In the genomic region with DNA sequence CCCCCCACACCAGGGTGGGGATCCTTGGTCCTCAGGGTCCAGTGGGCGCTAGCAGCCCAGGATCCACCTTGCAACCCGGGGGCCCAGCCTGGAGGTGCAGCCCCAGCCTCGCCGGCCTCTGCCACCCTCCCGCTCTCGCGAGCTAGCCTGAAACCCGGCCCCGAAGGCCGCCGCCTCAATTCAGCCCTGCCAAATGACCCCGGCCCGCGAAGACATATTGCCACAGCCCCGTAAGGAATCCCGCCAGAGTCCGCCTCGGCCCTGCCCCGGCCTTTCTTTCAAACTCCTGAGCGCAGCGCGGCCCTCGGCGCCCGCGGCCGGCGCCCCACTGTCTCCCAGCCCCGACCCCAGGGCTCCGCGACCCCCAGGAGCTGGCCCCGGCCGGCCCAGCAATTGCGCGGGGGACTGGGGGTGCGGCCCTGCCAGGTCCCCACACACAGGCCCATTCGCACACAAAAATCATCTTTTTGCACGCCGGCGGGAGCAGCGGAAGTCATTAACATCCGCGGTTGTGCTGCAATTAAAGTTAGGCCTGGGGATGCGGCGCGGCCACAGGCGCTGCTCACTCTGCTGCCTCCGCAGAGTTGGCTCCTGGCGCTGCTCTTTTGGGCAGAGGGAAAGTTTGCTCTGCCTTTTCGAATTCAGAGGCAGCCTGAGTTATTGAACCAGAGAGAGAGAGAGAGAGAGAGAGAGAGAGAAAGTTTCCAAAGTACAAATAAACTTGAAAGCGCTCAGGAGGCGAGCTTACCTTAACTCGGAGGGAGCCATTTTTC, we compare ENCODE assay signal across 14 cellular contexts. TPM values are rescaled to one million over a fixed set of nuclear protein-coding genes. Genes with fewer than 3 reads are reported as not detected.
A peak's percentile ranks its signal among the peaks of the same experiment; 100 is the strongest.
DNase-seq lines count a peak whose midpoint lies in the region; ATAC-seq, FAIRE-seq and TF ChIP-seq lines count a peak whose summit lies in the region.
"Had no signal": no experiment of that assay in that cellular context is flagged by ENCODE, and none has a peak within 500 bp of the region (broad histone marks: within the 10 kb centered on the region; RNA-seq: fewer than 3 reads in every experiment).

No MANE protein-coding gene starts in this region.

- POLR2A ChIA-PET in Caco-2 (lab: Charles Lee) = interaction anchor here (0.6 kb wide), 1 partner anchor 45 kb away, joined by 3 read pairs; no protein-coding TSS in a partner anchor
- POLR2A ChIA-PET in T-cell (lab: Charles Lee) = no interaction called here

- TF ChIP-seq CTCF in Caco-2 (IDR thresholded peaks at IDR 0.05; ENCODE audit: insufficient read depth in 1 of 2, low read depth in 1 of 2, low read length in 1 of 2, severe bottlenecking in 1 of 2, unreplicated experiment in 1 of 2) (no peak), ascending aorta (IDR thresholded peaks at IDR 0.05) (no peak), keratinocyte (optimal IDR thresholded peaks at IDR 0.05 in 1 of 3, IDR thresholded peaks at IDR 0.05 in 1 of 3, conservative IDR thresholded peaks at IDR 0.05 in 1 of 3; ENCODE audit: extremely low read depth in 1 of 3, insufficient read depth in 2 of 3, low read length in 3 of 3) (no peak), psoas muscle (IDR thresholded peaks at IDR 0.05) (no peak)

- peaks cover 45% of the 10 kb centered on the region for H3K79me2 ChIP-seq in keratinocyte (ENCODE audit: control insufficient read depth, insufficient read depth, low read length)

- H3K4me2 ChIP-seq in keratinocyte (ENCODE audit: control insufficient read depth, extremely low read depth, insufficient read depth, low read depth, low read length) = peak overlapping the region; percentile 92

- H3K36me3 Mint-ChIP-seq in Caco-2 (ENCODE audit: insufficient read depth, unreplicated experiment) (peaks cover 5% of the 10 kb centered on the region), T-cell (no peaks in the 10 kb centered on the region)

- H3K27ac ChIP-seq in ascending aorta = peak overlapping the region; percentile 44 to 74
- peak overlapping the region; percentile 92 for H3K27ac ChIP-seq in keratinocyte (ENCODE audit: control insufficient read depth, insufficient read depth, low read length)
- H3K27ac ChIP-seq in psoas muscle = peak overlapping the region; percentile 64
- H3K27ac ChIP-seq: foreskin keratinocyte had no signal

- peaks cover 10% of the 10 kb centered on the region for H3K4me1 ChIP-seq in Caco-2
- peaks cover 0 to 8% of the 10 kb centered on the region in 2 donors for H3K4me1 ChIP-seq in ascending aorta
- peaks cover 43% of the 10 kb centered on the region for H3K4me1 ChIP-seq in keratinocyte (ENCODE audit: control insufficient read depth, extremely low read depth, insufficient read depth, low read length)
- peaks cover 24% of the 10 kb centered on the region for H3K4me1 ChIP-seq in psoas muscle

- no peaks in the 10 kb centered on the region for H3K27me3 Mint-ChIP-seq in Caco-2 (ENCODE audit: insufficient read depth, unreplicated experiment)
- H3K27me3 Mint-ChIP-seq in T-cell = peaks cover 41 to 66% of the 10 kb centered on the region in 2 donors

- CTCF ChIA-PET in Caco-2 (lab: Charles Lee) (no interaction called here), T-cell (lab: Charles Lee) (no interaction called here)

- peak overlapping the region; percentile 49 for H2AFZ ChIP-seq in keratinocyte (ENCODE audit: control insufficient read depth, low read length)

- ATAC-seq in psoas muscle (no peak), T-cell (replicated peaks in 1 of 4) (no peak), GM18498 (IDR thresholded peaks at IDR 0.05; ENCODE audit: unreplicated experiment) (no peak)
- ATAC-seq: foreskin keratinocyte had no signal

- H3K36me3 ChIP-seq in Caco-2 (ENCODE audit: control insufficient read depth, insufficient read depth, low read length) (no peaks in the 10 kb centered on the region), ascending aorta (peaks cover 0 to 7% of the 10 kb centered on the region in 2 donors), keratinocyte (ENCODE audit: control insufficient read depth in 2 of 2, extremely low read depth in 1 of 2, insufficient read depth in 2 of 2, low read length in 2 of 2) (peaks cover 2 to 4% of the 10 kb centered on the region in 2 experiments), psoas muscle (ENCODE audit: insufficient read depth in 1 of 2, low read depth in 1 of 2) (peaks cover 0 to 23% of the 10 kb centered on the region in 2 donors)

- intact Hi-C loops in Caco-2 (cut with micrococcal nuclease; ENCODE audit: unreplicated experiment) (no loop called here), ascending aorta (cut with DNase I) (loop anchor here (5.0 kb wide), 1 partner anchor 1282 kb away; no protein-coding TSS in a partner anchor), psoas muscle (cut with DNase I) (loop anchor here in 1 of 2 donors (5.0 to 10.0 kb wide), 2 partner anchors 282 to 745 kb away; no protein-coding TSS in a partner anchor)

- no peak overlapping the region for H3K27ac Mint-ChIP-seq in Caco-2 (ENCODE audit: unreplicated experiment)
- no peak overlapping the region for H3K27ac Mint-ChIP-seq in T-cell
- H3K27ac Mint-ChIP-seq: activated CD4-positive, alpha-beta T cell treated with anti-CD3 and anti-CD28 coated beads, Interleukin-2, amount 10 ng/mL, durations not matched to agents 7 days and 5 days had no signal

- no TSS peak for BruUV-seq in Caco-2 (replicated peaks; lab: Mats Ljungman, UMichigan)

- H3K9me1 ChIP-seq in keratinocyte (ENCODE audit: control insufficient read depth, extremely low read depth, insufficient read depth, low read length) = no peaks in the 10 kb centered on the region

- peak overlapping the region; percentile 93 for H3K9ac ChIP-seq in keratinocyte (ENCODE audit: control insufficient read depth, extremely low read depth, insufficient read depth, low read length)

- H3K4me1 Mint-ChIP-seq in Caco-2 (ENCODE audit: low read depth, unreplicated experiment) (peaks cover 3% of the 10 kb centered on the region), T-cell (peaks cover 0 to 15% (median 3%) of the 10 kb centered on the region in 3 donors)

- no peaks in the 10 kb centered on the region for H3K27me3 ChIP-seq in Caco-2 (replicated peaks; ENCODE audit: control insufficient read depth, insufficient read depth, low read length)
- no peaks in the 10 kb centered on the region for H3K27me3 ChIP-seq in ascending aorta
- H3K27me3 ChIP-seq in keratinocyte (ENCODE audit: control insufficient read depth, extremely low read depth, insufficient read depth, low read length) = no peaks in the 10 kb centered on the region
- no peaks in the 10 kb centered on the region for H3K27me3 ChIP-seq in psoas muscle (ENCODE audit: insufficient read depth in 3 of 3, low read length in 2 of 3)
- H3K27me3 ChIP-seq: foreskin keratinocyte had no signal

- FAIRE-seq in keratinocyte (lab: Jason Lieb, UNC) = no peak

- H3K9me3 Mint-ChIP-seq in Caco-2 (ENCODE audit: unreplicated experiment) (no peaks in the 10 kb centered on the region), T-cell (no peaks in the 10 kb centered on the region)
- H3K9me3 Mint-ChIP-seq: activated CD4-positive, alpha-beta T cell treated with anti-CD3 and anti-CD28 coated beads, Interleukin-2, amount 10 ng/mL, durations not matched to agents 7 days and 5 days had no signal

- WGBS in psoas muscle, 3 donors = 79 to 80% (median 80%) methylated on average over 45 to 53 of the region's 53 CpGs

- peak in 1 of 2 experiments; percentile 63 for DNase-seq in Caco-2
- no peak for DNase-seq in ascending aorta (ENCODE audit: low spot score in 2 of 2)
- DNase-seq in keratinocyte (ENCODE audit: low read depth, low spot score) = no peak
- DNase-seq in psoas muscle = peak in 1 of 2 donors; percentile 53
- DNase-seq in A172 (ENCODE audit: low spot score) = no peak
- DNase-seq in T-cell = no peak
- no peak for DNase-seq in dermis blood vessel endothelial cell
- DNase-seq: activated CD4-positive, alpha-beta T cell treated with anti-CD3 and anti-CD28 coated beads, Interleukin-2, amount 10 ng/mL, durations not matched to agents 7 days and 5 days; activated naive CD4-positive, alpha-beta T cell; DMS153; NCI-H69 had no signal

- H3K4me3 ChIP-seq in Caco-2 (ENCODE audit: low read depth, low read length) (peak overlapping the region; percentile 37), ascending aorta (peak overlapping the region; percentile 25 to 53), keratinocyte (ENCODE audit: control insufficient read depth in 2 of 3, extremely low read depth in 1 of 3, insufficient read depth in 2 of 3, low read depth in 1 of 3, low read length in 3 of 3) (peak overlapping the region in 2 of 3 experiments; percentile 57 to 93), psoas muscle (peak overlapping the region; percentile 13)

- H3K4me3 Mint-ChIP-seq in Caco-2 (ENCODE audit: unreplicated experiment) = peak overlapping the region; percentile 70
- no peak overlapping the region for H3K4me3 Mint-ChIP-seq in T-cell
- H3K4me3 Mint-ChIP-seq: activated CD4-positive, alpha-beta T cell treated with anti-CD3 and anti-CD28 coated beads, Interleukin-2, amount 10 ng/mL, durations not matched to agents 7 days and 5 days had no signal

- H3K9me3 ChIP-seq in Caco-2 (no peaks in the 10 kb centered on the region), ascending aorta (no peaks in the 10 kb centered on the region), keratinocyte (ENCODE audit: control insufficient read depth, low read depth, low read length) (no peaks in the 10 kb centered on the region), psoas muscle (no peaks in the 10 kb centered on the region)

- no peaks in the 10 kb centered on the region for H4K20me1 ChIP-seq in keratinocyte (ENCODE audit: control insufficient read depth, extremely low read depth, insufficient read depth, low read length)

- dilution Hi-C loops in keratinocyte (cut with MboI; ENCODE audit: extremely low pct_ligation_motif_present, low sequenced_read_pairs) = no loop called here

RNA-seq across cellular contexts. Expression of gene HOXA5, which starts 4.0 kb away (rescaled TPM):
- total RNA-seq in Caco-2 (2022) (4.3 and 4.9 TPM in 2 replicates), ascending aorta (22.0 TPM), psoas muscle (10 to 100 TPM in 1 of 4 donors, 1 to 10 TPM in 3; 4.7 to 18.8 (median 8.1) TPM), T-cell (under 1 TPM in 2 of 5 donors, not detected in 3; 0.18 to 0.32 TPM), dermis blood vessel endothelial cell (5.6 and 6.1 TPM in 2 replicates)
- polyA plus RNA-seq in keratinocyte (3.3 to 7.1 TPM (median 4.5 TPM) in 3 replicates), psoas muscle (1 to 10 TPM; 2.6 to 7.6 (median 4.6) TPM)
- polyA plus RNA-seq in keratinocyte (2011; ENCODE audit: low read depth) = 6.8 TPM
- polyA plus RNA-seq in keratinocyte (2011; cell fraction: cytosol; rRNA removed) = 3.1 and 4.3 TPM in 2 replicates
- 9.4 and 10.0 TPM in 2 replicates for polyA plus RNA-seq in keratinocyte (2011; cell fraction: nucleus; rRNA removed)
- polyA plus RNA-seq in keratinocyte (2012; ENCODE audit: low replicate concordance) = 3.2 and 5.0 TPM in 2 replicates
- 2.3 to 4.3 TPM (median 2.7 TPM) in 3 replicates for polyA minus RNA-seq in keratinocyte
- polyA minus RNA-seq in keratinocyte (2011; cell fraction: cytosol; rRNA and poly(A)+ RNA removed) = 4.4 TPM
- 5.0 and 5.5 TPM in 2 replicates for polyA minus RNA-seq in keratinocyte (2011; cell fraction: nucleus; rRNA and poly(A)+ RNA removed)
- total RNA-seq in A172 (2014; rRNA removed; shearing (Covaris generic)) = 0.98 and 1.9 TPM in 2 replicates
- total RNA-seq: activated CD4-positive, alpha-beta T cell treated with anti-CD3 and anti-CD28 coated beads, Interleukin-2, amount 10 ng/mL, durations not matched to agents 7 days and 5 days; cerebellum had no signal

RNA-seq across cellular contexts. Expression of gene HOXA6, which starts 8.1 kb away (rescaled TPM):
- total RNA-seq in Caco-2 (2022) = 5.6 and 8.1 TPM in 2 replicates
- 15.3 TPM for total RNA-seq in ascending aorta
- polyA plus RNA-seq in keratinocyte = 0.52 to 0.72 TPM (median 0.54 TPM) in 3 replicates
- polyA plus RNA-seq in keratinocyte (2011; ENCODE audit: low read depth) = not detected
- 0.26 and 0.68 TPM in 2 replicates for polyA plus RNA-seq in keratinocyte (2011; cell fraction: cytosol; rRNA removed)
- polyA plus RNA-seq in keratinocyte (2011; cell fraction: nucleus; rRNA removed) = 1.8 and 2.5 TPM in 2 replicates
- 0.44 and 1.4 TPM in 2 replicates for polyA plus RNA-seq in keratinocyte (2012; ENCODE audit: low replicate concordance)
- polyA minus RNA-seq in keratinocyte = 0.59 to 2.3 TPM (median 1.1 TPM) in 3 replicates
- not detected for polyA minus RNA-seq in keratinocyte (2011; cell fraction: cytosol; rRNA and poly(A)+ RNA removed)
- 2.7 and 3.6 TPM in 2 replicates for polyA minus RNA-seq in keratinocyte (2011; cell fraction: nucleus; rRNA and poly(A)+ RNA removed)
- 1 to 10 TPM; 2.5 to 3.7 (median 3.1) TPM for total RNA-seq in psoas muscle
- polyA plus RNA-seq in psoas muscle = 1 to 10 TPM in 2 of 3 donors, under 1 TPM in 1; 0.64 to 3.2 (median 1.5) TPM
- 0.48 TPM in 1 of 2 replicates, not detected in the other for total RNA-seq in A172 (2014; rRNA removed; shearing (Covaris generic))
- total RNA-seq in T-cell = under 1 TPM in 2 of 5 donors, not detected in 3; 0.50 to 0.65 TPM
- 2.9 and 8.6 TPM in 2 replicates for total RNA-seq in dermis blood vessel endothelial cell
- total RNA-seq: activated CD4-positive, alpha-beta T cell treated with anti-CD3 and anti-CD28 coated beads, Interleukin-2, amount 10 ng/mL, durations not matched to agents 7 days and 5 days; cerebellum had no signal

RNA-seq across cellular contexts. Expression of gene HOXA4, which starts 9.0 kb away (rescaled TPM):
- total RNA-seq in Caco-2 (2022) (4.8 and 5.5 TPM in 2 replicates), ascending aorta (2.1 TPM), psoas muscle (10 to 100 TPM in 2 of 4 donors, 1 to 10 TPM in 2; 7.2 to 11.5 (median 9.1) TPM), T-cell (under 1 TPM in 3 of 5 donors, not detected in 2; 0.25 to 0.38 (median 0.36) TPM), dermis blood vessel endothelial cell (0.34 and 0.65 TPM in 2 replicates)
- polyA plus RNA-seq in keratinocyte (0.40 to 1.8 TPM (median 1.5 TPM) in 3 replicates), psoas muscle (10 to 100 TPM in 2 of 3 donors, 1 to 10 TPM in 1; 6.8 to 20.8 (median 12.5) TPM)
- 0.55 TPM for polyA plus RNA-seq in keratinocyte (2011; ENCODE audit: low read depth)
- 1.3 and 1.5 TPM in 2 replicates for polyA plus RNA-seq in keratinocyte (2011; cell fraction: cytosol; rRNA removed)
- polyA plus RNA-seq in keratinocyte (2011; cell fraction: nucleus; rRNA removed) = 2.1 and 2.6 TPM in 2 replicates
- 1.2 and 1.7 TPM in 2 replicates for polyA plus RNA-seq in keratinocyte (2012; ENCODE audit: low replicate concordance)
- polyA minus RNA-seq in keratinocyte = 0.30 to 0.99 TPM (median 0.74 TPM) in 3 replicates
- polyA minus RNA-seq in keratinocyte (2011; cell fraction: cytosol; rRNA and poly(A)+ RNA removed) = not detected
- polyA minus RNA-seq in keratinocyte (2011; cell fraction: nucleus; rRNA and poly(A)+ RNA removed) = 0.54 and 0.63 TPM in 2 replicates
- total RNA-seq in A172 (2014; rRNA removed; shearing (Covaris generic)) = 2.0 and 3.4 TPM in 2 replicates
- total RNA-seq: cerebellum had no signal

RNA-seq across cellular contexts. Expression of gene HOXA3, which starts 12.9 kb away (rescaled TPM):
- total RNA-seq in Caco-2 (2022) (19.9 and 22.6 TPM in 2 replicates), ascending aorta (14.4 TPM), psoas muscle (1 to 10 TPM; 3.3 to 5.6 (median 4.2) TPM), T-cell (1 to 10 TPM in 1 of 5 donors, under 1 TPM in 1, not detected in 3; 0.79 to 1.4 TPM), dermis blood vessel endothelial cell (2.4 and 6.0 TPM in 2 replicates)
- polyA plus RNA-seq in keratinocyte (0.17 to 0.84 TPM (median 0.58 TPM) in 3 replicates), psoas muscle (1 to 10 TPM in 1 of 3 donors, under 1 TPM in 2; 0.65 to 2.6 (median 0.97) TPM)
- 0.87 TPM for polyA plus RNA-seq in keratinocyte (2011; ENCODE audit: low read depth)
- polyA plus RNA-seq in keratinocyte (2011; cell fraction: cytosol; rRNA removed) = 0.55 and 0.95 TPM in 2 replicates
- polyA plus RNA-seq in keratinocyte (2011; cell fraction: nucleus; rRNA removed) = 1.2 and 2.0 TPM in 2 replicates
- 1.1 and 3.2 TPM in 2 replicates for polyA plus RNA-seq in keratinocyte (2012; ENCODE audit: low replicate concordance)
- polyA minus RNA-seq in keratinocyte = 0.22 to 1.2 TPM in 2 of 3 replicates, not detected in the other
- polyA minus RNA-seq in keratinocyte (2011; cell fraction: cytosol; rRNA and poly(A)+ RNA removed) = 1.9 TPM
- 0.54 and 1.2 TPM in 2 replicates for polyA minus RNA-seq in keratinocyte (2011; cell fraction: nucleus; rRNA and poly(A)+ RNA removed)
- total RNA-seq in A172 (2014; rRNA removed; shearing (Covaris generic)) = 0.07 and 0.41 TPM in 2 replicates
- total RNA-seq: activated CD4-positive, alpha-beta T cell treated with anti-CD3 and anti-CD28 coated beads, Interleukin-2, amount 10 ng/mL, durations not matched to agents 7 days and 5 days; cerebellum had no signal

RNA-seq across cellular contexts. Expression of gene HOXA7, which starts 17.0 kb away (rescaled TPM):
- total RNA-seq in Caco-2 (2022) = 19.7 and 19.9 TPM in 2 replicates
- 12.0 TPM for total RNA-seq in ascending aorta
- polyA plus RNA-seq in keratinocyte = 3.8 to 13.5 TPM (median 8.1 TPM) in 3 replicates
- polyA plus RNA-seq in keratinocyte (2011; ENCODE audit: low read depth) = 4.9 TPM
- 7.4 and 9.8 TPM in 2 replicates for polyA plus RNA-seq in keratinocyte (2011; cell fraction: cytosol; rRNA removed)
- 5.2 and 6.0 TPM in 2 replicates for polyA plus RNA-seq in keratinocyte (2011; cell fraction: nucleus; rRNA removed)
- 3.9 and 14.3 TPM in 2 replicates for polyA plus RNA-seq in keratinocyte (2012; ENCODE audit: low replicate concordance)
- polyA minus RNA-seq in keratinocyte = 4.5 to 4.9 TPM (median 4.8 TPM) in 3 replicates
- polyA minus RNA-seq in keratinocyte (2011; cell fraction: cytosol; rRNA and poly(A)+ RNA removed) = 11.9 TPM
- polyA minus RNA-seq in keratinocyte (2011; cell fraction: nucleus; rRNA and poly(A)+ RNA removed) = 2.0 and 2.3 TPM in 2 replicates
- 1 to 10 TPM; 4.7 to 8.4 (median 6.7) TPM for total RNA-seq in psoas muscle
- 10 to 100 TPM in 1 of 3 donors, 1 to 10 TPM in 2; 2.9 to 10.2 (median 6.2) TPM for polyA plus RNA-seq in psoas muscle
- total RNA-seq in A172 (2014; rRNA removed; shearing (Covaris generic)) = not detected in 2 replicates
- under 1 TPM in 1 of 5 donors, not detected in 4; 0.67 TPM for total RNA-seq in T-cell
- 1.4 and 2.9 TPM in 2 replicates for total RNA-seq in dermis blood vessel endothelial cell
- total RNA-seq: activated CD4-positive, alpha-beta T cell treated with anti-CD3 and anti-CD28 coated beads, Interleukin-2, amount 10 ng/mL, durations not matched to agents 7 days and 5 days; cerebellum had no signal

Comparison
In these comparisons a context has a peak if more than half of its experiments do, and no peak if none do; other contexts are left out.
1. H3K4me3 ChIP-seq: peak in every context shown above with its lines; median percentile 75 in keratinocyte; 39 in ascending aorta; 37 in Caco-2; 13 in psoas muscle.